ENCODE assay signal across 1 cellular context in genomic region chr11:6725386-6725896, GRCh38.
TF ChIP-seq lines count a peak whose summit lies in the region.

No MANE protein-coding gene starts in this region.

TF ChIP-seq in GM12891, 5 proteins besides CTCF, POLR2A, EP300 and RAD21:
- TF ChIP-seq PAX5 (IDR thresholded peaks at IDR 0.05; ENCODE audit: insufficient read depth, low read length, severe bottlenecking) (no peak), SPI1 (IDR thresholded peaks at IDR 0.05; ENCODE audit: low read depth, low read length) (no peak), POLR2AphosphoS5 (IDR thresholded peaks at IDR 0.05; ENCODE audit: low read depth, low read length) (no peak)
